1 cellular context compared by ENCODE assay signal in the genomic region with DNA sequence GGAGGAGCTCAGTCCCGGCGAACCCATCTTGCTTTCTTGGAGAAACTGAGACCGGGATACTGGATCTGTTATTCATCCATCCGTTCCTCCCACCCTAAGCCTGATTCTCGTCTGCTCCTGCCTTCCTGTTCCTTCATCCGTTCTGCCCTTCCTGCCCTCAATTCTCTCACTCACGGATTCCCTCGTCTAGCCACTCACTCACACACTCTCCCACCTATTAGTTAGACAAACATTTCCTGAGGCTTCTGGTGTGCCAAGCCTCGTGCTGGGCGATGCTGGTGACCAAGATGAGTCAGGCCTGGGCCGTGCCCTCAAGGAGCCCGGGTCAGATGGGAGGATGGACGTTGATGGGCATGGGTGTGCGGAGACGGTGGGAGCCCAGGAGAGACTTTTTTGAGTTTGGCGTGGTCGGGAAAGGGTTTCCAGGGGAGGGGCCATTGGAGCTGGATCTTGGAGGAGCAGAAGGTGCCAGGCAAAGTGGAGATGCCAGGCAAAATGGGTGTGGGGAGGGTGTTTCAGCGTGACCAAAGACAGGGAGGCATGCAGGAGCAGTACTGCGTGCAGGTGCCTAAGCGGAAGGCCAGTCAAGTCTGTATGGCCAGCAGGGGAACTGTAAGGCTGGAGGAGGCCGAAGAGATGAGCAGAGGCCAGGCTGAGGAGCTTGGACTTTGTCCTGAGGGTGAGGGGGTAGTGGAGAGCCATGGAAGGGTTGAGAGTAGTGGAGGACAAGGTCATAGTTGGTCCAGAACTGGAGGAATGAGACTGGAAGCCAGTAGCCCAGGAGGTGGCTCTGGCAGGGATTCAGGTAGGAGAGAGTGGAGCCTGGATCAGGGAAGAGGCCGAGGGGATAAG.
TF ChIP-seq lines count a peak whose summit lies in the region.

No MANE protein-coding gene starts in this region.

TF ChIP-seq in K562, 482 proteins besides CTCF, POLR2A, EP300 and RAD21 (continued from another document):
- TF ChIP-seq, protein P1, sequence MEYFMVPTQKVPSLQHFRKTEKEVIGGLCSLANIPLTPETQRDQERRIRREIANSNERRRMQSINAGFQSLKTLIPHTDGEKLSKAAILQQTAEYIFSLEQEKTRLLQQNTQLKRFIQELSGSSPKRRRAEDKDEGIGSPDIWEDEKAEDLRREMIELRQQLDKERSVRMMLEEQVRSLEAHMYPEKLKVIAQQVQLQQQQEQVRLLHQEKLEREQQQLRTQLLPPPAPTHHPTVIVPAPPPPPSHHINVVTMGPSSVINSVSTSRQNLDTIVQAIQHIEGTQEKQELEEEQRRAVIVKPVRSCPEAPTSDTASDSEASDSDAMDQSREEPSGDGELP (CRISPR knock-in tag; IDR thresholded peaks at IDR 0.05; ENCODE audit: borderline replicate concordance): no peak
- TF ChIP-seq SP2 (IDR thresholded peaks at IDR 0.05; ENCODE audit: extremely low read depth, low read depth, low read length, poor library complexity, severe bottlenecking): no peak
- peak; percentile 47; the same call in 1 of the 2 replicates for TF ChIP-seq ZZZ3 (IDR thresholded peaks at IDR 0.05)
- TF ChIP-seq ELF1 (tag; IDR thresholded peaks at IDR 0.05): peak; percentile 29; the same call in 1 of the 2 replicates
- no peak for TF ChIP-seq ZNF224 (CRISPR knock-in tag; IDR thresholded peaks at IDR 0.05)
- TF ChIP-seq ESRRA (IDR thresholded peaks at IDR 0.05; ENCODE audit: borderline replicate concordance, low read depth): no peak
- TF ChIP-seq ZNF76 (CRISPR knock-in tag; IDR thresholded peaks at IDR 0.05; ENCODE audit: borderline replicate concordance): no peak
- TF ChIP-seq TEAD4 (IDR thresholded peaks at IDR 0.05; ENCODE audit: low read length): no peak
- no peak for TF ChIP-seq TEAD4 (CRISPR knock-in tag; IDR thresholded peaks at IDR 0.05; ENCODE audit: borderline replicate concordance)
- no peak for TF ChIP-seq SIN3B (IDR thresholded peaks at IDR 0.05; ENCODE audit: low read depth)
- TF ChIP-seq PRMT5 (CRISPR knock-in tag; IDR thresholded peaks at IDR 0.05): no peak
- TF ChIP-seq DDX20 (tag; IDR thresholded peaks at IDR 0.05; ENCODE audit: low read depth): no peak
- TF ChIP-seq, protein P2, sequence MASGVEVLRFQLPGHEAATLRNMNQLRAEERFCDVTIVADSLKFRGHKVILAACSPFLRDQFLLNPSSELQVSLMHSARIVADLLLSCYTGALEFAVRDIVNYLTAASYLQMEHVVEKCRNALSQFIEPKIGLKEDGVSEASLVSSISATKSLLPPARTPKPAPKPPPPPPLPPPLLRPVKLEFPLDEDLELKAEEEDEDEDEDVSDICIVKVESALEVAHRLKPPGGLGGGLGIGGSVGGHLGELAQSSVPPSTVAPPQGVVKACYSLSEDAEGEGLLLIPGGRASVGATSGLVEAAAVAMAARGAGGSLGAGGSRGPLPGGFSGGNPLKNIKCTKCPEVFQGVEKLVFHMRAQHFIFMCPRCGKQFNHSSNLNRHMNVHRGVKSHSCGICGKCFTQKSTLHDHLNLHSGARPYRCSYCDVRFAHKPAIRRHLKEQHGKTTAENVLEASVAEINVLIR (CRISPR knock-in tag; IDR thresholded peaks at IDR 0.05): no peak
- TF ChIP-seq RBBP5 (IDR thresholded peaks at IDR 0.05; ENCODE audit: borderline replicate concordance, insufficient read depth, low read length, poor library complexity, severe bottlenecking): peak; percentile 37
TF ChIP-seq in K562: peak in this region for 13.
